Comparison of ENCODE assay signal across 8 cellular contexts in the genomic region with DNA sequence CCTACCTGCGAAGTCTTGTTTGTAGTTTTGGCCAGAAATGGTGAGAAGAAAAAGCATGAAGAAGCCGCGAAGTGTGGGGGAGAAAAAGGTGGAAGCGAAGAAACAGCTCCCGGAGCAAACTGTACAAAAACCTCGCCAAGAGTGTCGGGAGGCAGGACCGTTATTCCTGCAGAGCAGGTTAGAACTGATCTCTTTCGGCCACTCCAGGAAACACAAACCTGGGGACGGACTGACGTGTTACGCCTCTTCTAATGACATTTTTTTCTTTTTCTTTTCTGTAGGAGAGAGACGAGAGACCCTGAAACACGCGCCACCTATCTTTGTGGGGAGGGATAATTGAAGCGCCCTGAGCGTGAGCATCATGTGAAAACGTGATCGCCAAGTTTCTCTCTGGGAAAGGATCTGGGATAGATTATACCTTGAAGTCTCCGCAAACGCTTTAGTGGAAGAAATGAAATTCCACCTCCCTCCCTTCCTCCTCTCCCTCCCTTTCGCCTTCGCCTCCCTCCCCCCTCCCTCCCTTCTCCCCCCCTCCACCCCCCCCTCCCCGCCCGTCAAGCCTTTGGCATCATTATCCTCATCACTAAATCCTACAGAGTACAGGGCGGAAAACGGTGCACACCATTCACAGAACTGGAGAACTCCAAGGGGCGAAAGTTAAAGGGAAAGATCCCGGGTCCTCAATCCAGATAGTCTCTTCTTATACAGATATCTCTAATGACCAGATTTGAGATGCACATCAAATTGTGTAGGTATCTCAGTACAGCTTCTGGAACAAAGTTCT. TPM values are rescaled to one million over a fixed set of nuclear protein-coding genes. Genes with fewer than 3 reads are reported as not detected.
A peak's percentile ranks its signal among the peaks of the same experiment; 100 is the strongest.
DNase-seq lines count a peak whose midpoint lies in the region; ATAC-seq, FAIRE-seq and TF ChIP-seq lines count a peak whose summit lies in the region.

Gene ZEB2, minus strand, starts transcription at position 186 of the 784 bp plus-strand sequence. CDS start 2,769 bp downstream, outside the sequence.

- DNase-seq in EH (ENCODE audit: low read depth) (peak; percentile 91), Kasumi-1 (lab: John Stamatoyannopoulos, UW) (peak; percentile 99 to 100), esophagus squamous epithelium (lab: John Stamatoyannopoulos, UW) (no peak), upper lobe of right lung (no peak), LoVo (ENCODE audit: low spot score) (no peak)
- no peak for DNase-seq in stimulated activated CD4-positive, alpha-beta T cell treated with anti-CD3 and anti-CD28 coated beads, Interleukin-4, amount 100 ng/mL, for 4 hours

- peak; percentile 56 for FAIRE-seq in TTC549 (lab: Jason Lieb, UNC)

- peak; percentile 48 for ATAC-seq in upper lobe of right lung

- TF ChIP-seq POLR2A in esophagus squamous epithelium (IDR thresholded peaks at IDR 0.05) = peak in 2 of 4 donors; percentile 54 to 68

- WGBS in esophagus squamous epithelium, 2 donors = 3% methylated on average over 27 to 29 of the region's 29 CpGs

- H3K36me3 ChIP-seq in esophagus squamous epithelium (no peaks in the 10 kb centered on the region), mucosa of rectum (ENCODE audit: control insufficient read depth in 2 of 2, insufficient read depth in 2 of 2, low read length in 2 of 2) (no peaks in the 10 kb centered on the region), upper lobe of right lung (no peaks in the 10 kb centered on the region)

- H3K4me1 ChIP-seq in esophagus squamous epithelium (peaks cover 9 to 61% (median 11%) of the 10 kb centered on the region in 3 donors), mucosa of rectum (ENCODE audit: control insufficient read depth in 2 of 2, insufficient read depth in 2 of 2, low read length in 2 of 2) (peaks cover 0 to 3% of the 10 kb centered on the region in 2 donors), upper lobe of right lung (peaks cover 6% of the 10 kb centered on the region)

- H3K27me3 ChIP-seq in esophagus squamous epithelium = peaks cover 0 to 100% (median 12%) of the 10 kb centered on the region in 4 donors
- H3K27me3 ChIP-seq in mucosa of rectum (ENCODE audit: control insufficient read depth in 2 of 2, insufficient read depth in 2 of 2, low read length in 2 of 2) = peaks cover 13 to 37% of the 10 kb centered on the region in 2 donors
- no peaks in the 10 kb centered on the region for H3K27me3 ChIP-seq in upper lobe of right lung

- no peaks in the 10 kb centered on the region for H3K9me3 ChIP-seq in esophagus squamous epithelium
- no peaks in the 10 kb centered on the region for H3K9me3 ChIP-seq in mucosa of rectum (ENCODE audit: control insufficient read depth in 2 of 2, low read length in 2 of 2)
- H3K9me3 ChIP-seq in upper lobe of right lung = no peaks in the 10 kb centered on the region

- peak within 1 kb of the TSS; percentile 47 to 88 (median 64) for H3K4me3 ChIP-seq in esophagus squamous epithelium
- peak within 1 kb of the TSS; percentile 55 to 84 for H3K4me3 ChIP-seq in mucosa of rectum (ENCODE audit: low read length in 2 of 2)
- H3K4me3 ChIP-seq in upper lobe of right lung = peak within 1 kb of the TSS; percentile 63

- H3K27ac ChIP-seq in esophagus squamous epithelium (peak within 1 kb of the TSS; percentile 86 to 98 (median 95)), mucosa of rectum (ENCODE audit: low read depth in 2 of 2, low read length in 2 of 2) (peak within 1 kb of the TSS; percentile 86 to 92), upper lobe of right lung (peak within 1 kb of the TSS; percentile 97)

- peak within 1 kb of the TSS; percentile 68 to 73 for H3K9ac ChIP-seq in mucosa of rectum (ENCODE audit: low read depth in 1 of 2, low read length in 2 of 2)

- TF ChIP-seq CTCF in esophagus squamous epithelium (IDR thresholded peaks at IDR 0.05) (peak; percentile 24 to 55 (median 48)), upper lobe of right lung (IDR thresholded peaks at IDR 0.05) (peak; percentile 58)

- intact Hi-C loops in esophagus squamous epithelium (cut with DNase I) = no loop called here
- intact Hi-C loops in upper lobe of right lung (cut with DNase I) = no loop called here

RNA-seq across cellular contexts. Expression of gene ZEB2, which starts in this region (rescaled TPM):
- total RNA-seq in esophagus squamous epithelium = 10 to 100 TPM in 2 of 4 donors, 1 to 10 TPM in 2; 3.1 to 56.5 (median 15.7) TPM
- total RNA-seq in upper lobe of right lung = 178 TPM

Comparison
In these comparisons a context has a peak if more than half of its experiments do, and no peak if none do; other contexts are left out.
1. DNase-seq: peak in EH (single experiment) and Kasumi-1 (2 of 2); none in esophagus squamous epithelium (single experiment), upper lobe of right lung (single experiment), stimulated activated CD4-positive, alpha-beta T cell treated with anti-CD3 and anti-CD28 coated beads, Interleukin-4, amount 100 ng/mL, for 4 hours (0 of 2) and LoVo (single experiment).
2. Peak in every context shown above with its lines, with median percentiles within 50 percentile points of each other: H3K27ac ChIP-seq and H3K4me3 ChIP-seq.